In genomic region chr12:112112423-112113132, GRCh38 we compare ENCODE assay signal across 14 cellular contexts. TPM values are rescaled to one million over a fixed set of nuclear protein-coding genes. Genes with fewer than 3 reads are reported as not detected.
DNase-seq lines count a peak whose midpoint lies in the region; ATAC-seq and TF ChIP-seq lines count a peak whose summit lies in the region.
"Had no signal": no experiment of that assay in that cellular context is flagged by ENCODE, and none has a peak within 500 bp of the region (broad histone marks: within the 10 kb centered on the region; RNA-seq: fewer than 3 reads in every experiment).

No MANE protein-coding gene starts in this region.

- intact Hi-C loops in left lung (cut with DNase I): no loop called here
- intact Hi-C loops in esophagus muscularis mucosa (cut with DNase I): no loop called here

- H3K9me3 ChIP-seq in left lung (no peaks in the 10 kb centered on the region), esophagus muscularis mucosa (no peaks in the 10 kb centered on the region), right atrium auricular region (no peaks in the 10 kb centered on the region)

- TF ChIP-seq EP300 in esophagus muscularis mucosa (IDR thresholded peaks at IDR 0.05): no peak

- peaks cover 20% of the 10 kb centered on the region for H3K4me1 Mint-ChIP-seq in type B pancreatic cell (ENCODE audit: unreplicated experiment)

- no peak for TF ChIP-seq CTCF in left lung (IDR thresholded peaks at IDR 0.05)
- TF ChIP-seq CTCF in type B pancreatic cell (conservative IDR thresholded peaks at IDR 0.05): no peak
- TF ChIP-seq CTCF in esophagus muscularis mucosa (IDR thresholded peaks at IDR 0.05): no peak
- TF ChIP-seq CTCF in right atrium auricular region (IDR thresholded peaks at IDR 0.05): no peak

- ATAC-seq in left lung: peak; percentile 21
- ATAC-seq in GM21786 (IDR thresholded peaks at IDR 0.05; ENCODE audit: unreplicated experiment): no peak

- no peaks in the 10 kb centered on the region for H3K9me3 Mint-ChIP-seq in type B pancreatic cell
- H3K9me3 Mint-ChIP-seq: activated CD4-positive, alpha-beta T cell treated with anti-CD3 and anti-CD28 coated beads, Interleukin-2, amount 10 ng/mL, durations not matched to agents 24 days and 14 days; activated naive CD4-positive, alpha-beta T cell treated with anti-CD3 and anti-CD28 coated beads, Interleukin-2, amount 10 ng/mL, durations not matched to agents 7 days and 5 days; naive B cell had no signal

- H3K27me3 Mint-ChIP-seq in type B pancreatic cell: no peaks in the 10 kb centered on the region
- H3K27me3 Mint-ChIP-seq: activated CD4-positive, alpha-beta T cell treated with anti-CD3 and anti-CD28 coated beads, Interleukin-2, amount 10 ng/mL, durations not matched to agents 24 days and 14 days; activated naive CD4-positive, alpha-beta T cell treated with anti-CD3 and anti-CD28 coated beads, Interleukin-2, amount 10 ng/mL, durations not matched to agents 7 days and 5 days; naive B cell had no signal

- H3K27me3 ChIP-seq in left lung (no peaks in the 10 kb centered on the region), esophagus muscularis mucosa (no peaks in the 10 kb centered on the region), right atrium auricular region (no peaks in the 10 kb centered on the region)

- H3K4me1 ChIP-seq in left lung: peaks cover under 1 to 49% of the 10 kb centered on the region in 2 donors
- H3K4me1 ChIP-seq in esophagus muscularis mucosa: peaks cover 12 to 21% (median 17%) of the 10 kb centered on the region in 4 donors
- H3K4me1 ChIP-seq in right atrium auricular region: peaks cover 0 to 29% of the 10 kb centered on the region in 2 donors

- H3K27ac Mint-ChIP-seq in type B pancreatic cell: peak overlapping the region; percentile 37
- H3K27ac Mint-ChIP-seq: activated CD4-positive, alpha-beta T cell treated with anti-CD3 and anti-CD28 coated beads, Interleukin-2, amount 10 ng/mL, durations not matched to agents 24 days and 14 days; activated naive CD4-positive, alpha-beta T cell treated with anti-CD3 and anti-CD28 coated beads, Interleukin-2, amount 10 ng/mL, durations not matched to agents 7 days and 5 days; naive B cell had no signal

- H3K4me3 Mint-ChIP-seq in type B pancreatic cell: no peak overlapping the region
- H3K4me3 Mint-ChIP-seq: activated CD4-positive, alpha-beta T cell treated with anti-CD3 and anti-CD28 coated beads, Interleukin-2, amount 10 ng/mL, durations not matched to agents 24 days and 14 days; activated naive CD4-positive, alpha-beta T cell treated with anti-CD3 and anti-CD28 coated beads, Interleukin-2, amount 10 ng/mL, durations not matched to agents 7 days and 5 days had no signal

- DNase-seq in activated CD8-positive, alpha-beta memory T cell treated with anti-CD3 and anti-CD28 coated beads, Interleukin-2, amount 50 U/mL, for 48 hours: peak; percentile 53
- DNase-seq in activated CD8-positive, alpha-beta memory T cell treated with anti-CD3 and anti-CD28 coated beads, Interleukin-2, amount 50 U/mL, for 4 hours: no peak
- peak; percentile 54 for DNase-seq in SW480 (ENCODE audit: low spot score)
- DNase-seq in left lung: peak in 1 of 2 donors; percentile 55
- DNase-seq in type B pancreatic cell (ENCODE audit: extremely low spot score, unreplicated experiment): no peak
- no peak for DNase-seq in esophagus muscularis mucosa (ENCODE audit: extremely low spot score)
- no peak for DNase-seq in right atrium auricular region (ENCODE audit: low spot score)
- DNase-seq: activated CD4-positive, alpha-beta T cell treated with anti-CD3 and anti-CD28 coated beads, Interleukin-2, amount 10 ng/mL, durations not matched to agents 24 days and 14 days; activated naive CD4-positive, alpha-beta T cell treated with anti-CD3 and anti-CD28 coated beads, Interleukin-2, amount 10 ng/mL, durations not matched to agents 7 days and 5 days; naive B cell; NCI-H1092 treated with DMSO at 0.1 percent for 48 hours; NCI-H82 had no signal

- WGBS in esophagus muscularis mucosa: 96% methylated on average over 6 of the region's 6 CpGs

- H3K4me3 ChIP-seq in left lung (no peak overlapping the region), esophagus muscularis mucosa (no peak overlapping the region), right atrium auricular region (no peak overlapping the region)
- H3K4me3 ChIP-seq: smooth muscle cell had no signal

- no peaks in the 10 kb centered on the region for H3K36me3 Mint-ChIP-seq in type B pancreatic cell
- H3K36me3 Mint-ChIP-seq: naive B cell had no signal

- H3K36me3 ChIP-seq in left lung (no peaks in the 10 kb centered on the region), esophagus muscularis mucosa (no peaks in the 10 kb centered on the region), right atrium auricular region (no peaks in the 10 kb centered on the region)

- H3K27ac ChIP-seq in left lung: peak overlapping the region; percentile 1 to 44
- H3K27ac ChIP-seq in esophagus muscularis mucosa (replicated peaks in 1 of 4): no peak overlapping the region
- no peak overlapping the region for H3K27ac ChIP-seq in right atrium auricular region

- no peak for TF ChIP-seq POLR2A in esophagus muscularis mucosa (IDR thresholded peaks at IDR 0.05; ENCODE audit: low read depth)

RNA-seq across cellular contexts. Expression of gene NAA25, which starts 4.0 kb away (rescaled TPM):
- total RNA-seq in left lung (10 to 100 TPM; 17.3 to 33.7 TPM), type B pancreatic cell (ENCODE audit: low replicate concordance) (25.7 and 35.9 TPM in 2 replicates), esophagus muscularis mucosa (10 to 100 TPM; 11.9 to 18.7 (median 13.2) TPM), right atrium auricular region (10 to 100 TPM in 1 of 2 donors, 1 to 10 TPM in 1; 8.8 to 11.2 TPM)

RNA-seq across cellular contexts. Expression of gene TRAFD1, which starts 12.8 kb away (rescaled TPM):
- total RNA-seq in left lung: 10 to 100 TPM; 40.1 to 46.1 TPM
- total RNA-seq in type B pancreatic cell (ENCODE audit: low replicate concordance): 38.3 and 40.4 TPM in 2 replicates
- total RNA-seq in esophagus muscularis mucosa: 10 to 100 TPM; 27.2 to 37.4 (median 30.6) TPM
- total RNA-seq in right atrium auricular region: 10 to 100 TPM; 17.9 to 26.5 TPM

Comparison
In these comparisons a context has a peak if more than half of its experiments do, and no peak if none do; other contexts are left out.
1. DNase-seq: peak in activated CD8-positive, alpha-beta memory T cell treated with anti-CD3 and anti-CD28 coated beads, Interleukin-2, amount 50 U/mL, for 48 hours (single experiment) and SW480 (single experiment); none in activated CD8-positive, alpha-beta memory T cell treated with anti-CD3 and anti-CD28 coated beads, Interleukin-2, amount 50 U/mL, for 4 hours (single experiment), type B pancreatic cell (single experiment), esophagus muscularis mucosa (single experiment) and right atrium auricular region (single experiment).
2. H3K27ac ChIP-seq: peak in left lung (2 of 2); none in esophagus muscularis mucosa (0 of 4) and right atrium auricular region (0 of 2).